In the genomic region with DNA sequence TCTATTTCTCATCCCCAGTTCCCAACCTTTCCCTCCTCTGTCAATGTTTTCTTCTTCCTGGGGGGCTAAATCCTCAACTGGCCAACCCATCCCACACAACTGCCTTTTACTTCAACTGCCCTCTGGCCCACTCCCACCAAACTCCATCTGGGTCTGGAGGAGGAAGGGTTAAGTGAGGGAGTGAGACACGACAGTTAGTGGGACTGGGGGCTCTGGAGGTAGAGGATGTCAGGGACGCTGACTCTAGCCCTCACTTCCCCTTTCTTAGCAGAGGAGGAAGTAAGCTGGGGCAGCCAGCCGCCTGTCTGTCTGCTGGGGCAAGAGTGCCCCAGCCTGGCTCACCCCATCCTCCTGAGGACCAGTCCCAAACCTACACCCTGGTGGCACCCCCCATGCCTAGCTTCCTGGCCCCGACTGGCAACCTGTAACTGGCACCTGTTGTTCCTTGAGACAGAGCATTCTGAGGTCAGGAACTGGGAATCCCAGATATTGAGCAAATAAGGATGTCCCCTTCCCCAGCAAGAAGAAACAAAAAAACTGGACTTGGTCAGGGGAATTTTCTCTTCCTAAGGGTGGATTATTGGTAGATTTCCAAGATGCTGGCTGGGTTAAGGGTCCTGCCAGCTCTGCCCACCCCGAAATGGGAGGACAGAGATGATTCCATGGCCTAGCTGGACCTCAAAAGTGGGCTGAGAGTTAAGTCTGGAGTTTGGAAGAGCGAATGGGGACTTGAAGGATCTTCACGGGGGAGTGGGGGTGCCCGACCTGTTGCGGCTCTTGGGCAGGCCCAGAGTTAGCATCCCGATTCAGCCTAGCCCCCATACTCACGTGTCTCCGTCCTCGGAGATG, we compare ENCODE assay signal across 8 cellular contexts. TPM values are rescaled to one million over a fixed set of nuclear protein-coding genes. Genes with fewer than 3 reads are reported as not detected.
A peak's percentile ranks its signal among the peaks of the same experiment; 100 is the strongest.
DNase-seq lines count a peak whose midpoint lies in the region; ATAC-seq and TF ChIP-seq lines count a peak whose summit lies in the region.

No MANE protein-coding gene starts in this region.

- H3K9me3 ChIP-seq in GM23248 (ENCODE audit: low read depth) (no peaks in the 10 kb centered on the region), stomach smooth muscle (ENCODE audit: control insufficient read depth in 2 of 2, low read length in 2 of 2) (no peaks in the 10 kb centered on the region)

- peak overlapping the region; percentile 79 for H2AFZ ChIP-seq in GM23248

- no peaks in the 10 kb centered on the region for H3K9me2 ChIP-seq in GM23248 (ENCODE audit: insufficient read depth)

- H3K27me3 ChIP-seq in GM23248 (replicated peaks; ENCODE audit: insufficient read depth) (peaks cover 12% of the 10 kb centered on the region), stomach smooth muscle (ENCODE audit: control insufficient read depth in 1 of 2, insufficient read depth in 2 of 2, low read length in 2 of 2) (peaks cover 4 to 12% of the 10 kb centered on the region in 2 donors)

- 4 to 6% methylated on average over 13 of the region's 13 CpGs for WGBS in GM23248 (ENCODE audit: low coverage in 1 of 2, low lambda C conversion rate in 2 of 2, missing lambda C conversion rate in 2 of 2), 2 experiments

- H3K36me3 Mint-ChIP-seq in brain: no peaks in the 10 kb centered on the region

- DNase-seq in Daoy (ENCODE audit: low read depth) (peak; percentile 40), GM23248 (peak; percentile 51), OCI-M1 (lab: John Stamatoyannopoulos, UW) (peak; percentile 90), left colon (peak; percentile 67), SW 1271 (lab: John Stamatoyannopoulos, UW) (no peak)

- in situ Hi-C loops in GM23248 (cut with MboI): no loop called here

- peak overlapping the region; percentile 88 for H3K4me2 ChIP-seq in GM23248 (ENCODE audit: unreplicated experiment)

- H3K27me3 Mint-ChIP-seq in brain: peaks cover 8% of the 10 kb centered on the region

- no peak for TF ChIP-seq CTCF in brain (conservative IDR thresholded peaks at IDR 0.05)

- no peaks in the 10 kb centered on the region for H3K9me3 Mint-ChIP-seq in brain

- peak overlapping the region; percentile 95 to 98 (median 97) for H3K4me3 Mint-ChIP-seq in brain

- intact Hi-C loops in left colon (cut with DNase I, micrococcal nuclease): loop anchor here in 1 of 2 donors (5.0 kb wide), 1 partner anchor 73 kb away; no protein-coding TSS in a partner anchor

- H3K4me3 ChIP-seq in GM23248 (peak overlapping the region; percentile 87), stomach smooth muscle (ENCODE audit: low read length in 2 of 2) (peak overlapping the region; percentile 62 to 86)

- H3K4me1 ChIP-seq in GM23248 (ENCODE audit: insufficient read depth) (peaks cover 20% of the 10 kb centered on the region), stomach smooth muscle (ENCODE audit: control insufficient read depth, insufficient read depth, low read length) (peaks cover 31% of the 10 kb centered on the region)

- H3K27ac ChIP-seq in GM23248 (no peak overlapping the region), stomach smooth muscle (ENCODE audit: low read length) (peak overlapping the region; percentile 60)

- peak overlapping the region; percentile 74 to 94 (median 91) for H3K27ac Mint-ChIP-seq in brain

- peaks cover 68% of the 10 kb centered on the region for H3K4me1 Mint-ChIP-seq in brain

- peaks cover 23% of the 10 kb centered on the region for H3K79me2 ChIP-seq in GM23248 (ENCODE audit: insufficient read depth)

- no peaks in the 10 kb centered on the region for H4K20me1 ChIP-seq in GM23248 (ENCODE audit: insufficient read depth)

- peak; percentile 40 for ATAC-seq in left colon
- ATAC-seq in GM21447 (IDR thresholded peaks at IDR 0.05; ENCODE audit: unreplicated experiment): no peak

- H3K9ac ChIP-seq in GM23248 (peak overlapping the region; percentile 81), stomach smooth muscle (ENCODE audit: low read length in 2 of 2) (peak overlapping the region; percentile 71 to 80)

- H3K36me3 ChIP-seq in GM23248 (ENCODE audit: low read depth) (no peaks in the 10 kb centered on the region), stomach smooth muscle (ENCODE audit: control insufficient read depth in 2 of 2, insufficient read depth in 2 of 2, low read length in 2 of 2) (peaks cover 0 to 7% of the 10 kb centered on the region in 2 donors)

- H3F3A ChIP-seq in GM23248 (ENCODE audit: insufficient read depth): no peaks in the 10 kb centered on the region

RNA-seq across cellular contexts. Expression of gene NFKBIE, which starts 1.0 kb away (rescaled TPM):
- total RNA-seq in Daoy (2014; rRNA removed; shearing (Covaris generic)): 42.3 and 56.3 TPM in 2 replicates
- total RNA-seq in GM23248 (2014; rRNA removed; shearing (Covaris generic)): 2.3 and 6.3 TPM in 2 replicates
- polyA plus RNA-seq in GM23248 (2016; fragmentation: Nextera tagmentation; extraction: Ambion mirVana) (3.5 and 4.5 TPM in 2 replicates), brain (ENCODE audit: insufficient read depth, low read depth, low replicate concordance) (10.8 TPM)
- total RNA-seq in left colon: 10 to 100 TPM in 1 of 2 donors, 1 to 10 TPM in 1; 9.6 to 15.3 TPM

RNA-seq across cellular contexts. Expression of gene TMEM151B, which starts 5.9 kb away (rescaled TPM):
- total RNA-seq in Daoy (2014; rRNA removed; shearing (Covaris generic)): 0.23 and 0.33 TPM in 2 replicates
- not detected in 2 replicates for total RNA-seq in GM23248 (2014; rRNA removed; shearing (Covaris generic))
- not detected in 2 replicates for polyA plus RNA-seq in GM23248 (2016; fragmentation: Nextera tagmentation; extraction: Ambion mirVana)
- 45.5 TPM for polyA plus RNA-seq in brain (ENCODE audit: insufficient read depth, low read depth, low replicate concordance)
- under 1 TPM; 0.21 to 0.31 TPM for total RNA-seq in left colon

RNA-seq across cellular contexts. Expression of gene SLC35B2, which starts 7.0 kb away (rescaled TPM):
- 86.8 and 92.8 TPM in 2 replicates for total RNA-seq in Daoy (2014; rRNA removed; shearing (Covaris generic))
- total RNA-seq in GM23248 (2014; rRNA removed; shearing (Covaris generic)): 106 and 114 TPM in 2 replicates
- polyA plus RNA-seq in GM23248 (2016; fragmentation: Nextera tagmentation; extraction: Ambion mirVana) (101 and 103 TPM in 2 replicates), brain (ENCODE audit: insufficient read depth, low read depth, low replicate concordance) (68.7 TPM)
- 10 to 100 TPM; 34.9 to 43.5 TPM for total RNA-seq in left colon

RNA-seq across cellular contexts. Expression of gene HSP90AB1, which starts 17.5 kb away (rescaled TPM):
- 2,636 and 2,780 TPM in 2 replicates for total RNA-seq in Daoy (2014; rRNA removed; shearing (Covaris generic))
- total RNA-seq in GM23248 (2014; rRNA removed; shearing (Covaris generic)): 686 and 732 TPM in 2 replicates
- polyA plus RNA-seq in GM23248 (2016; fragmentation: Nextera tagmentation; extraction: Ambion mirVana): 392 and 395 TPM in 2 replicates
- 1,424 TPM for polyA plus RNA-seq in brain (ENCODE audit: insufficient read depth, low read depth, low replicate concordance)
- 100 to 1,000 TPM; 278 to 329 TPM for total RNA-seq in left colon

RNA-seq across cellular contexts. Expression of gene SLC29A1, which starts 41.0 kb away (rescaled TPM):
- total RNA-seq in Daoy (2014; rRNA removed; shearing (Covaris generic)): 14.7 and 20.4 TPM in 2 replicates
- total RNA-seq in GM23248 (2014; rRNA removed; shearing (Covaris generic)): 12.2 and 17.1 TPM in 2 replicates
- polyA plus RNA-seq in GM23248 (2016; fragmentation: Nextera tagmentation; extraction: Ambion mirVana) (18.4 and 19.2 TPM in 2 replicates), brain (ENCODE audit: insufficient read depth, low read depth, low replicate concordance) (35.6 TPM)
- total RNA-seq in left colon: 10 to 100 TPM; 13.0 to 22.8 TPM

Comparison
In these comparisons a context has a peak if more than half of its experiments do, and no peak if none do; other contexts are left out.
1. DNase-seq: peak in Daoy (single experiment), GM23248 (single experiment), OCI-M1 (single experiment) and left colon (2 of 2); none in SW 1271 (0 of 2).